ENCODE assay signal across 24 cellular contexts in the genomic region with DNA sequence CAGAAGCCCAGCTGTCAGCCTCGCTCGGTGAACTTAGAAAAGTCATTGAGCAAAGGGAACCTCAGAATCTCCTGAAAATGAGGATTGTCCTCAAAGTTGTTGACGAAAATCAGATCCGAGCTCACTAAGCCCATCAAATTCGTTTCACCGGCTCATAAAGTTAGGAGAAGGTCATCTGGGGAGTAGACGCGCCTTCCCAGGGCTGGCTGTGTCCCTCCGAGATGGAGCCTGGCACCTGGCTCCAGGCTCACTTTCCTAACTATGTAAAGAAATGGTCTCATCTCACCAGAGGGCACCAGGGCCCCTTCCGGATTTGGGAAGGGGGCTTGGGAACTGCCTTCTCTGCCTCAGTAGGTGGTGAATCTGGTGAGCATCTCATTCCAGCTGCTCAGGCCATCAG.
DNase-seq lines count a peak whose midpoint lies in the region; ATAC-seq and TF ChIP-seq lines count a peak whose summit lies in the region.
"Had no signal": no experiment of that assay in that cellular context is flagged by ENCODE, and none has a peak within 500 bp of the region (broad histone marks: within the 10 kb centered on the region; RNA-seq: fewer than 3 reads in every experiment).

No MANE protein-coding gene starts in this region.

- H3K27me3 ChIP-seq in BLaER1, result no peaks in the 10 kb centered on the region
- peaks cover 0 to 26% (median 0%) of the 10 kb centered on the region in 11 experiments; a peak in 6 of 22 replicates for H3K27me3 ChIP-seq in BLaER1 treated with 17β-estradiol and CSF1 and Interleukin-3, amounts not matched to agents 10 nM and 100 nM
- H3K27me3 ChIP-seq: SJSA1 had no signal

- H3K27ac ChIP-seq in BLaER1, result peak overlapping the region; percentile 64
- H3K27ac ChIP-seq in BLaER1 treated with 17β-estradiol and CSF1 and Interleukin-3, amounts not matched to agents 10 nM and 100 nM, result no peak overlapping the region
- H3K27ac ChIP-seq: SJSA1 had no signal

- CTCF ChIA-PET in WTC11 (lab: Charles Lee), result interaction anchor here (0.7 to 1.1 kb wide), 3 partner anchors 8 to 47 kb away, joined by 3 to 4 read pairs (median 3); no protein-coding TSS in a partner anchor

- POLR2A ChIA-PET in WTC11 (lab: Charles Lee), result interaction anchor here (1.3 kb wide), 1 partner anchor 26 kb away, joined by 4 read pairs; no protein-coding TSS in a partner anchor

- no peaks in the 10 kb centered on the region for H3K9me3 ChIP-seq in BLaER1
- 0 out of 22 replicates have a peak, but pooled peaks cover 0 to 4% (median 0%) of the 10 kb centered on the region in 11 experiments for H3K9me3 ChIP-seq in BLaER1 treated with 17β-estradiol and CSF1 and Interleukin-3, amounts not matched to agents 10 nM and 100 nM (replicated peaks in 1 of 11)
- H3K9me3 ChIP-seq: SJSA1 had no signal

- H4K20me1 ChIP-seq in BLaER1, result no peaks in the 10 kb centered on the region; the same call in 1 of the 2 replicates
- H4K20me1 ChIP-seq in BLaER1 treated with 17β-estradiol and CSF1 and Interleukin-3, amounts not matched to agents 10 nM and 100 nM, result peaks cover 0 to 21% (median under 1%) of the 10 kb centered on the region in 11 experiments; a peak in 5 of 22 replicates

- H3K4me1 Mint-ChIP-seq in WTC11, result peaks cover 8% of the 10 kb centered on the region
- H3K4me1 Mint-ChIP-seq: B cell had no signal

- H3K27me3 Mint-ChIP-seq in WTC11 (ENCODE audit: low read depth), result no peaks in the 10 kb centered on the region
- H3K27me3 Mint-ChIP-seq: CD4-positive, CD25-positive, alpha-beta regulatory T cell had no signal

- H3K4me3 ChIP-seq in BLaER1, result no peak overlapping the region
- no peak overlapping the region for H3K4me3 ChIP-seq in BLaER1 treated with 17β-estradiol and CSF1 and Interleukin-3, amounts not matched to agents 10 nM and 100 nM
- H3K4me3 ChIP-seq: GM23338, SJSA1 had no signal

- 0 out of 2 replicates have a peak overlapping the region, but pooled peaks have one; percentile 26 for H3K9ac ChIP-seq in BLaER1
- no peak overlapping the region for H3K9ac ChIP-seq in BLaER1 treated with 17β-estradiol and CSF1 and Interleukin-3, amounts not matched to agents 10 nM and 100 nM

- H3K4me2 ChIP-seq in BLaER1, result peak overlapping the region; percentile 81
- peak overlapping the region in 8 of 11 experiments; percentile 50 to 82 (median 74); a peak in 16 of 22 replicates for H3K4me2 ChIP-seq in BLaER1 treated with 17β-estradiol and CSF1 and Interleukin-3, amounts not matched to agents 10 nM and 100 nM
- H3K4me2 ChIP-seq: GM23338 had no signal

- ATAC-seq in WTC11, result no peak
- no peak for ATAC-seq in GM19467 (IDR thresholded peaks at IDR 0.05; ENCODE audit: unreplicated experiment)
- ATAC-seq in GM19463 (IDR thresholded peaks at IDR 0.05; ENCODE audit: unreplicated experiment), result no peak
- ATAC-seq: GM23338, PC-3 had no signal

- peaks cover 82% of the 10 kb centered on the region for H3K4me1 ChIP-seq in BLaER1
- peaks cover 13 to 81% (median 64%) of the 10 kb centered on the region in 10 experiments for H3K4me1 ChIP-seq in BLaER1 treated with 17β-estradiol and CSF1 and Interleukin-3, amounts not matched to agents 10 nM and 100 nM

- no peak for TF ChIP-seq CTCF in WTC11 (IDR thresholded peaks at IDR 0.05)

- no peak overlapping the region for H3K4me3 Mint-ChIP-seq in WTC11
- H3K4me3 Mint-ChIP-seq: B cell; CD4-positive, CD25-positive, alpha-beta regulatory T cell; GM23338; H9 had no signal

- DNase-seq in WTC11 (ENCODE audit: low spot score) (no peak), left kidney (ENCODE audit: low read depth, low spot score) (peak; percentile 61), activated gamma-delta T cell treated with Interleukin-2 at 50 U/mL for 16 hours (no peak), NCI-H2171 treated with DMSO at 0.1 percent for 48 hours (lab: John Stamatoyannopoulos, UW) (no peak)
- DNase-seq: CD4-positive, CD25-positive, alpha-beta regulatory T cell; DMS153; DND-41; KG1; MM.1S; NCI-H2029; NCI-H446 treated with DMSO at 0.1 percent for 48 hours; NCI-H526; NCI-H82; NK-92 treated with Interleukin-12 subunit alpha and Interleukin-12 subunit beta, amount 100 ng/mL, for 24 hours; PC-3; Right ventricle myocardium superior had no signal

- no peaks in the 10 kb centered on the region for H3K9me3 Mint-ChIP-seq in WTC11
- H3K9me3 Mint-ChIP-seq: CD4-positive, CD25-positive, alpha-beta regulatory T cell; GM23338; H9 had no signal

- peak overlapping the region; percentile 43; the same call in 1 of the 2 replicates for H3K27ac Mint-ChIP-seq in WTC11
- H3K27ac Mint-ChIP-seq: B cell; CD4-positive, CD25-positive, alpha-beta regulatory T cell; GM23338 had no signal

- H3K36me3 Mint-ChIP-seq in WTC11, result no peaks in the 10 kb centered on the region
- H3K36me3 Mint-ChIP-seq: CD4-positive, CD25-positive, alpha-beta regulatory T cell had no signal

- H3K36me3 ChIP-seq in BLaER1, result no peaks in the 10 kb centered on the region
- H3K36me3 ChIP-seq in BLaER1 treated with 17β-estradiol and CSF1 and Interleukin-3, amounts not matched to agents 10 nM and 100 nM, result no peaks in the 10 kb centered on the region
- H3K36me3 ChIP-seq: SJSA1 had no signal

TF ChIP-seq in WTC11, 78 proteins besides CTCF, POLR2A, EP300 and RAD21 (continues in another document):
- TF ChIP-seq, protein P1, sequence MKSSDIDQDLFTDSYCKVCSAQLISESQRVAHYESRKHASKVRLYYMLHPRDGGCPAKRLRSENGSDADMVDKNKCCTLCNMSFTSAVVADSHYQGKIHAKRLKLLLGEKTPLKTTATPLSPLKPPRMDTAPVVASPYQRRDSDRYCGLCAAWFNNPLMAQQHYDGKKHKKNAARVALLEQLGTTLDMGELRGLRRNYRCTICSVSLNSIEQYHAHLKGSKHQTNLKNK (CRISPR knock-in tag; IDR thresholded peaks at IDR 0.05), result no peak
- no peak for TF ChIP-seq MLX (CRISPR knock-in tag; IDR thresholded peaks at IDR 0.05)
- TF ChIP-seq, protein P2, sequence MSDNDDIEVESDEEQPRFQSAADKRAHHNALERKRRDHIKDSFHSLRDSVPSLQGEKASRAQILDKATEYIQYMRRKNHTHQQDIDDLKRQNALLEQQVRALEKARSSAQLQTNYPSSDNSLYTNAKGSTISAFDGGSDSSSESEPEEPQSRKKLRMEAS (CRISPR knock-in tag; IDR thresholded peaks at IDR 0.05), result no peak
- TF ChIP-seq TCF7 (CRISPR knock-in tag; IDR thresholded peaks at IDR 0.05; ENCODE audit: low read depth), result no peak
- TF ChIP-seq PRDM15 (CRISPR knock-in tag; IDR thresholded peaks at IDR 0.05), result no peak
- no peak for TF ChIP-seq RORB (CRISPR knock-in tag; IDR thresholded peaks at IDR 0.05)
- no peak for TF ChIP-seq NR3C1 (CRISPR knock-in tag; conservative IDR thresholded peaks at IDR 0.05; ENCODE audit: low read depth)
- no peak for TF ChIP-seq MXD4 (CRISPR knock-in tag; IDR thresholded peaks at IDR 0.05; ENCODE audit: borderline replicate concordance)
- no peak for TF ChIP-seq ATF2 (CRISPR knock-in tag; IDR thresholded peaks at IDR 0.05; ENCODE audit: borderline replicate concordance, low read depth)
- TF ChIP-seq ETV6 (CRISPR knock-in tag; IDR thresholded peaks at IDR 0.05), result no peak
